ENCODE assay signal across 12 cellular contexts in the genomic region with DNA sequence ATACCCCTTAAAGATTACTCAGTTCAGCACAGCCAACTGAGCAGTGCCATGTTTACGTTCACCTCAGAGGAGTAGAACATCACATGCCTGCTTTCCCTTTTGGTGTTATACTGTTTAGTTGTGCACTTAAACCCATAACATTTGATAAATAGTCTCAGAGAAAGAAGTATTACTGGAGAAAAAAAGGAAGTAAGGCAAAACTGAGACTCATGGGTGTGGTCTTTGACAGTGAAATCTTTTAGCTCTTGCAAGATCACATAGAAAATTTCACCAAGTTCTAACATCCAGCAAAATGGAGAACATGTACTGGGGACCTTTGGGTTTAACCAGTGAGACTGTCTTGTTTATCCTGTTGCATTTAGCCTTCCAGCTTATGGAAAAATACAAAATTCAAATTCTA. TPM values are rescaled to one million over a fixed set of nuclear protein-coding genes. Genes with fewer than 3 reads are reported as not detected.
A peak's percentile ranks its signal among the peaks of the same experiment; 100 is the strongest.
DNase-seq lines count a peak whose midpoint lies in the region; ATAC-seq and TF ChIP-seq lines count a peak whose summit lies in the region.
"Had no signal": no experiment of that assay in that cellular context is flagged by ENCODE, and none has a peak within 500 bp of the region (broad histone marks: within the 10 kb centered on the region; RNA-seq: fewer than 3 reads in every experiment).

No MANE protein-coding gene starts in this region.

- H3K9me3 Mint-ChIP-seq in activated CD4-positive, alpha-beta T cell treated with anti-CD3 and anti-CD28 coated beads, Interleukin-2, amount 10 ng/mL, durations not matched to agents 7 days and 5 days = peaks cover 10% of the 10 kb centered on the region
- H3K9me3 Mint-ChIP-seq in activated T-helper 17 cell treated with anti-CD3 and anti-CD28 coated beads, Interleukin-2, amount 50 U/mL, for 72 hours = no peaks in the 10 kb centered on the region
- H3K9me3 Mint-ChIP-seq in stimulated activated memory B cell treated with anti-CD40 and anti-IgM and Interleukin-4, amounts not matched to agents 10 μg/mL and 1 μg/mL and 100 μg/mL, for 72 hours = no peaks in the 10 kb centered on the region

- peak; percentile 22 for ATAC-seq in HG03565 (IDR thresholded peaks at IDR 0.05; ENCODE audit: unreplicated experiment)
- ATAC-seq in activated T-helper 17 cell treated with anti-CD3 and anti-CD28 coated beads, Interleukin-2, amount 50 U/mL, for 72 hours (replicated peaks) = no peak
- peak; percentile 41 for ATAC-seq in stimulated activated memory B cell treated with anti-CD40 and anti-IgM and Interleukin-4, amounts not matched to agents 10 μg/mL and 1 μg/mL and 100 μg/mL, for 72 hours
- ATAC-seq in GM18505 (IDR thresholded peaks at IDR 0.05; ENCODE audit: unreplicated experiment) = no peak
- ATAC-seq: A549 had no signal

- no peaks in the 10 kb centered on the region for H3K27me3 Mint-ChIP-seq in activated CD4-positive, alpha-beta T cell treated with anti-CD3 and anti-CD28 coated beads, Interleukin-2, amount 10 ng/mL, durations not matched to agents 7 days and 5 days
- H3K27me3 Mint-ChIP-seq in activated T-helper 17 cell treated with anti-CD3 and anti-CD28 coated beads, Interleukin-2, amount 50 U/mL, for 72 hours = no peaks in the 10 kb centered on the region
- no peaks in the 10 kb centered on the region for H3K27me3 Mint-ChIP-seq in stimulated activated memory B cell treated with anti-CD40 and anti-IgM and Interleukin-4, amounts not matched to agents 10 μg/mL and 1 μg/mL and 100 μg/mL, for 72 hours

- no peak for TF ChIP-seq POLR2A in GM18505 (IDR thresholded peaks at IDR 0.05; ENCODE audit: borderline replicate concordance, extremely low read depth, insufficient read depth, insufficient read length)

- peaks cover 85% of the 10 kb centered on the region for H3K4me1 Mint-ChIP-seq in activated CD4-positive, alpha-beta T cell treated with anti-CD3 and anti-CD28 coated beads, Interleukin-2, amount 10 ng/mL, durations not matched to agents 7 days and 5 days
- H3K4me1 Mint-ChIP-seq in activated T-helper 17 cell treated with anti-CD3 and anti-CD28 coated beads, Interleukin-2, amount 50 U/mL, for 72 hours = peaks cover 58% of the 10 kb centered on the region
- peaks cover 90% of the 10 kb centered on the region for H3K4me1 Mint-ChIP-seq in stimulated activated memory B cell treated with anti-CD40 and anti-IgM and Interleukin-4, amounts not matched to agents 10 μg/mL and 1 μg/mL and 100 μg/mL, for 72 hours

- DNase-seq in activated CD4-positive, alpha-beta T cell treated with anti-CD3 and anti-CD28 coated beads, Interleukin-2, amount 10 ng/mL, durations not matched to agents 7 days and 5 days = no peak
- no peak for DNase-seq in activated CD4-positive, alpha-beta T cell treated with anti-CD3 and anti-CD28 coated beads, Interleukin-2, amount 50 U/mL, for 1 hour
- DNase-seq in NCI-H526 (lab: John Stamatoyannopoulos, UW) (no peak), HT-29 (ENCODE audit: low spot score) (no peak)
- DNase-seq: NCI-H2029, nucleus accumbens, stomach had no signal

- peaks cover 76% of the 10 kb centered on the region for H3K36me3 Mint-ChIP-seq in activated CD4-positive, alpha-beta T cell treated with anti-CD3 and anti-CD28 coated beads, Interleukin-2, amount 10 ng/mL, durations not matched to agents 7 days and 5 days (ENCODE audit: low read depth)
- H3K36me3 Mint-ChIP-seq in activated T-helper 17 cell treated with anti-CD3 and anti-CD28 coated beads, Interleukin-2, amount 50 U/mL, for 72 hours (ENCODE audit: low read depth) = peaks cover 83% of the 10 kb centered on the region
- H3K36me3 Mint-ChIP-seq in stimulated activated memory B cell treated with anti-CD40 and anti-IgM and Interleukin-4, amounts not matched to agents 10 μg/mL and 1 μg/mL and 100 μg/mL, for 72 hours = peaks cover 54% of the 10 kb centered on the region

- H3K4me3 Mint-ChIP-seq in activated CD4-positive, alpha-beta T cell treated with anti-CD3 and anti-CD28 coated beads, Interleukin-2, amount 10 ng/mL, durations not matched to agents 7 days and 5 days = no peak overlapping the region
- H3K4me3 Mint-ChIP-seq in activated T-helper 17 cell treated with anti-CD3 and anti-CD28 coated beads, Interleukin-2, amount 50 U/mL, for 72 hours = peak overlapping the region; percentile 82
- peak overlapping the region; percentile 24 for H3K4me3 Mint-ChIP-seq in stimulated activated memory B cell treated with anti-CD40 and anti-IgM and Interleukin-4, amounts not matched to agents 10 μg/mL and 1 μg/mL and 100 μg/mL, for 72 hours

- POLR2A ChIA-PET in activated CD4-positive, alpha-beta T cell treated with anti-CD3 and anti-CD28 coated beads, Interleukin-2, amount 10 ng/mL, durations not matched to agents 7 days and 5 days (lab: Charles Lee) = no interaction called here

- CTCF ChIA-PET in activated CD4-positive, alpha-beta T cell treated with anti-CD3 and anti-CD28 coated beads, Interleukin-2, amount 10 ng/mL, durations not matched to agents 7 days and 5 days (lab: Charles Lee) = no interaction called here

- H3K27ac Mint-ChIP-seq in activated CD4-positive, alpha-beta T cell treated with anti-CD3 and anti-CD28 coated beads, Interleukin-2, amount 10 ng/mL, durations not matched to agents 7 days and 5 days = peak overlapping the region; percentile 73
- H3K27ac Mint-ChIP-seq in activated T-helper 17 cell treated with anti-CD3 and anti-CD28 coated beads, Interleukin-2, amount 50 U/mL, for 72 hours = peak overlapping the region; percentile 93
- H3K27ac Mint-ChIP-seq in stimulated activated memory B cell treated with anti-CD40 and anti-IgM and Interleukin-4, amounts not matched to agents 10 μg/mL and 1 μg/mL and 100 μg/mL, for 72 hours = peak overlapping the region; percentile 87

RNA-seq across cellular contexts. Expression of a gene that starts 5.6 kb away (rescaled TPM):
- 10 to 100 TPM; 71.5 to 74.1 TPM for total RNA-seq in activated CD4-positive, alpha-beta T cell treated with anti-CD3 and anti-CD28 coated beads, Interleukin-2, amount 10 ng/mL, durations not matched to agents 7 days and 5 days
- 100 to 1,000 TPM; 110 to 114 TPM for total RNA-seq in activated T-helper 17 cell treated with anti-CD3 and anti-CD28 coated beads, Interleukin-2, amount 50 U/mL, for 72 hours
- 52.2 and 55.8 TPM in 2 replicates for total RNA-seq in HT-29 (2014; rRNA removed; shearing (Covaris generic))

Comparison
In these comparisons a context has a peak if more than half of its experiments do, and no peak if none do; other contexts are left out.
1. ATAC-seq: peak in HG03565 (single experiment) and stimulated activated memory B cell treated with anti-CD40 and anti-IgM and Interleukin-4, amounts not matched to agents 10 μg/mL and 1 μg/mL and 100 μg/mL, for 72 hours (single experiment); none in activated T-helper 17 cell treated with anti-CD3 and anti-CD28 coated beads, Interleukin-2, amount 50 U/mL, for 72 hours (single experiment) and GM18505 (single experiment).
2. Peak in every context shown above with its lines, with median percentiles within 50 percentile points of each other: H3K27ac Mint-ChIP-seq.